In the genomic region with DNA sequence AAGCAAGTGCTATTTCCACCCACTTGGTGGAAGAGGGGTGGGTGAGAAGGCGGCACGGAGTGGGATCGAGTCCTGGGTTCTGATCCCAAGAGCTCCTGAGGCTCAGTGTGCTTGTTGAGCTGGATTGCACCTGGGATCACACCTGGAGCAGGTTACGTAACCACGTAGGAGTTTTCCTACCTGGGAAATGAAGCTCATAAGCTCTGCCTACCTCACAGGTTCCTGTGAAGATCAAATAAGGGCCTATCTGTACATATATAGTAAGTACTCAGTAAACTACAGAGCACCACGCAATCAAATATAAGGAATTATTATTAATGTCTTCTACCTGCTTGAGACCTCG, we compare ENCODE assay signal across 13 cellular contexts. TPM values are rescaled to one million over a fixed set of nuclear protein-coding genes. Genes with fewer than 3 reads are reported as not detected.
DNase-seq lines count a peak whose midpoint lies in the region; ATAC-seq and TF ChIP-seq lines count a peak whose summit lies in the region.
"Had no signal": no experiment of that assay in that cellular context is flagged by ENCODE, and none has a peak within 500 bp of the region (broad histone marks: within the 10 kb centered on the region; RNA-seq: fewer than 3 reads in every experiment).

No MANE protein-coding gene starts in this region.

- CTCF ChIA-PET in activated CD8-positive, alpha-beta memory T cell treated with anti-CD3 and anti-CD28 coated beads, Interleukin-2, amount 10 ng/mL, durations not matched to agents 7 days and 5 days (lab: Charles Lee): interaction anchor here (2.3 to 3.7 kb wide), 2 partner anchors 10 to 60 kb away, joined by 11 to 12 read pairs; no protein-coding TSS in a partner anchor
- CTCF ChIA-PET in Calu3 (lab: Charles Lee): no interaction called here

- no peak for TF ChIP-seq EP300 in esophagus muscularis mucosa (IDR thresholded peaks at IDR 0.05)

- H3K27me3 Mint-ChIP-seq in activated CD8-positive, alpha-beta memory T cell treated with anti-CD3 and anti-CD28 coated beads, Interleukin-2, amount 10 ng/mL, durations not matched to agents 7 days and 5 days: no peaks in the 10 kb centered on the region
- no peaks in the 10 kb centered on the region for H3K27me3 Mint-ChIP-seq in stimulated activated memory B cell treated with anti-CD40 and anti-IgM and Interleukin-4, amounts not matched to agents 10 μg/mL and 1 μg/mL and 100 μg/mL, for 72 hours
- no peaks in the 10 kb centered on the region for H3K27me3 Mint-ChIP-seq in Calu3 (ENCODE audit: unreplicated experiment)

- TF ChIP-seq CTCF in RWPE2 (IDR thresholded peaks at IDR 0.05; ENCODE audit: poor library complexity, severe bottlenecking) (no peak), Calu3 (IDR thresholded peaks at IDR 0.05; ENCODE audit: unreplicated experiment) (no peak), esophagus muscularis mucosa (IDR thresholded peaks at IDR 0.05) (no peak)

- no peak for DNase-seq in activated CD8-positive, alpha-beta memory T cell treated with anti-CD3 and anti-CD28 coated beads, Interleukin-2, amount 10 ng/mL, durations not matched to agents 7 days and 5 days
- no peak for DNase-seq in activated CD8-positive, alpha-beta memory T cell treated with anti-CD3 and anti-CD28 coated beads for 24 hours
- DNase-seq in RWPE2 (ENCODE audit: low spot score): no peak
- no peak for DNase-seq in Calu3
- DNase-seq in esophagus muscularis mucosa (ENCODE audit: extremely low spot score): no peak
- DNase-seq in NCI-H1105 (lab: John Stamatoyannopoulos, UW): no peak
- DNase-seq: ACHN, HFFc6, NCI-H1694 treated with DMSO at 0.1 percent for 48 hours, NCI-H774 had no signal

- intact Hi-C loops in Calu3 (cut with micrococcal nuclease; ENCODE audit: unreplicated experiment): no loop called here
- intact Hi-C loops in esophagus muscularis mucosa (cut with DNase I): no loop called here

- H3K4me1 ChIP-seq in RWPE2 (ENCODE audit: insufficient read depth, poor library complexity, severe bottlenecking): peaks cover 25% of the 10 kb centered on the region
- H3K4me1 ChIP-seq in esophagus (ENCODE audit: control insufficient read depth in 2 of 2, insufficient read depth in 2 of 2, low read length in 1 of 2): peaks cover 2 to 15% of the 10 kb centered on the region in 2 donors
- H3K4me1 ChIP-seq in esophagus muscularis mucosa: peaks cover 23 to 49% (median 40%) of the 10 kb centered on the region in 4 donors

- H3K36me3 Mint-ChIP-seq in activated CD8-positive, alpha-beta memory T cell treated with anti-CD3 and anti-CD28 coated beads, Interleukin-2, amount 10 ng/mL, durations not matched to agents 7 days and 5 days: peaks cover 33% of the 10 kb centered on the region
- peaks cover 30% of the 10 kb centered on the region for H3K36me3 Mint-ChIP-seq in stimulated activated memory B cell treated with anti-CD40 and anti-IgM and Interleukin-4, amounts not matched to agents 10 μg/mL and 1 μg/mL and 100 μg/mL, for 72 hours
- H3K36me3 Mint-ChIP-seq in Calu3 (ENCODE audit: insufficient read depth, unreplicated experiment): peaks cover 55% of the 10 kb centered on the region

- H3K36me3 ChIP-seq in RWPE2 (ENCODE audit: low read depth): peaks cover 74% of the 10 kb centered on the region
- H3K36me3 ChIP-seq in esophagus (ENCODE audit: control insufficient read depth in 2 of 2, insufficient read depth in 2 of 2, low read length in 1 of 2): peaks cover 9 to 11% of the 10 kb centered on the region in 2 donors
- peaks cover 0 to 52% (median 31%) of the 10 kb centered on the region in 4 donors for H3K36me3 ChIP-seq in esophagus muscularis mucosa

- no peak overlapping the region for H3K4me3 Mint-ChIP-seq in activated CD8-positive, alpha-beta memory T cell treated with anti-CD3 and anti-CD28 coated beads, Interleukin-2, amount 10 ng/mL, durations not matched to agents 7 days and 5 days
- H3K4me3 Mint-ChIP-seq in stimulated activated memory B cell treated with anti-CD40 and anti-IgM and Interleukin-4, amounts not matched to agents 10 μg/mL and 1 μg/mL and 100 μg/mL, for 72 hours: no peak overlapping the region
- H3K4me3 Mint-ChIP-seq in Calu3 (ENCODE audit: low read depth, unreplicated experiment): no peak overlapping the region
- H3K4me3 Mint-ChIP-seq: HFFc6 had no signal

- H3K9me3 Mint-ChIP-seq in activated CD8-positive, alpha-beta memory T cell treated with anti-CD3 and anti-CD28 coated beads, Interleukin-2, amount 10 ng/mL, durations not matched to agents 7 days and 5 days (ENCODE audit: low read depth): no peaks in the 10 kb centered on the region
- no peaks in the 10 kb centered on the region for H3K9me3 Mint-ChIP-seq in stimulated activated memory B cell treated with anti-CD40 and anti-IgM and Interleukin-4, amounts not matched to agents 10 μg/mL and 1 μg/mL and 100 μg/mL, for 72 hours
- H3K9me3 Mint-ChIP-seq in Calu3 (ENCODE audit: low read depth, unreplicated experiment): no peaks in the 10 kb centered on the region
- H3K9me3 Mint-ChIP-seq: HFFc6 had no signal

- H3K9me3 ChIP-seq in RWPE2 (ENCODE audit: severe bottlenecking) (no peaks in the 10 kb centered on the region), esophagus (ENCODE audit: control insufficient read depth in 2 of 2, insufficient read depth in 1 of 2, low read depth in 1 of 2, low read length in 1 of 2) (no peaks in the 10 kb centered on the region), esophagus muscularis mucosa (no peaks in the 10 kb centered on the region)

- H3K4me3 ChIP-seq in RWPE2 (ENCODE audit: severe bottlenecking) (no peak overlapping the region), esophagus (ENCODE audit: low read depth in 1 of 2, low read length in 2 of 2) (no peak overlapping the region), esophagus muscularis mucosa (no peak overlapping the region)

- no peak for ATAC-seq in activated CD8-positive, alpha-beta memory T cell treated with anti-CD3 and anti-CD28 coated beads, Interleukin-2, amount 10 ng/mL, durations not matched to agents 7 days and 5 days
- no peak; the same call in 2 of the 3 replicates for ATAC-seq in RWPE2 (ENCODE audit: low read depth)
- ATAC-seq in stimulated activated memory B cell treated with anti-CD40 and anti-IgM and Interleukin-4, amounts not matched to agents 10 μg/mL and 1 μg/mL and 100 μg/mL, for 72 hours: no peak

- H3K27ac ChIP-seq in RWPE2 (ENCODE audit: poor library complexity, severe bottlenecking) (peak overlapping the region; percentile 32), esophagus (ENCODE audit: low read depth in 2 of 2, low read length in 1 of 2) (peak overlapping the region; percentile 11 to 42), esophagus muscularis mucosa (replicated peaks in 1 of 4) (no peak overlapping the region)
- H3K27ac ChIP-seq: HL-60 had no signal

- peaks cover 40% of the 10 kb centered on the region for H3K4me1 Mint-ChIP-seq in activated CD8-positive, alpha-beta memory T cell treated with anti-CD3 and anti-CD28 coated beads, Interleukin-2, amount 10 ng/mL, durations not matched to agents 7 days and 5 days
- peaks cover 36% of the 10 kb centered on the region for H3K4me1 Mint-ChIP-seq in stimulated activated memory B cell treated with anti-CD40 and anti-IgM and Interleukin-4, amounts not matched to agents 10 μg/mL and 1 μg/mL and 100 μg/mL, for 72 hours
- H3K4me1 Mint-ChIP-seq in Calu3 (ENCODE audit: low read depth, unreplicated experiment): peaks cover 38% of the 10 kb centered on the region

- BruUV-seq in Calu3 (replicated peaks; lab: Mats Ljungman, UMichigan): no TSS peak

- no peaks in the 10 kb centered on the region for H3K27me3 ChIP-seq in RWPE2 (ENCODE audit: insufficient read depth, poor library complexity, severe bottlenecking)
- no peaks in the 10 kb centered on the region for H3K27me3 ChIP-seq in esophagus (ENCODE audit: control insufficient read depth in 1 of 2, insufficient read depth in 2 of 2, low read length in 2 of 2)
- H3K27me3 ChIP-seq in esophagus muscularis mucosa: no peaks in the 10 kb centered on the region

- 91 to 92% methylated on average over 7 of the region's 7 CpGs for WGBS in esophagus, 2 donors
- WGBS in esophagus muscularis mucosa: 98% methylated on average over 7 of the region's 7 CpGs

- no peak for TF ChIP-seq POLR2A in esophagus muscularis mucosa (IDR thresholded peaks at IDR 0.05; ENCODE audit: low read depth)

- peak overlapping the region; percentile 81 for H3K27ac Mint-ChIP-seq in activated CD8-positive, alpha-beta memory T cell treated with anti-CD3 and anti-CD28 coated beads, Interleukin-2, amount 10 ng/mL, durations not matched to agents 7 days and 5 days
- peak overlapping the region; percentile 54 for H3K27ac Mint-ChIP-seq in stimulated activated memory B cell treated with anti-CD40 and anti-IgM and Interleukin-4, amounts not matched to agents 10 μg/mL and 1 μg/mL and 100 μg/mL, for 72 hours
- H3K27ac Mint-ChIP-seq in Calu3 (ENCODE audit: unreplicated experiment): no peak overlapping the region

RNA-seq across cellular contexts. Expression of a gene that starts 11.0 kb away (rescaled TPM):
- 10 to 100 TPM; 36.1 to 37.4 TPM for total RNA-seq in activated CD8-positive, alpha-beta memory T cell treated with anti-CD3 and anti-CD28 coated beads, Interleukin-2, amount 10 ng/mL, durations not matched to agents 7 days and 5 days
- 10 to 100 TPM; 19.9 to 27.3 TPM for polyA plus RNA-seq in esophagus
- total RNA-seq in Calu3 (2022) (82.6 and 84.7 TPM in 2 replicates), esophagus muscularis mucosa (10 to 100 TPM; 39.9 to 63.7 (median 45.6) TPM)

Comparison
In these comparisons a context has a peak if more than half of its experiments do, and no peak if none do; other contexts are left out.
1. H3K27ac ChIP-seq: peak in RWPE2 (single experiment) and esophagus (2 of 2); none in esophagus muscularis mucosa (0 of 4).